Comparison of ENCODE assay signal across 10 cellular contexts in the genomic region with DNA sequence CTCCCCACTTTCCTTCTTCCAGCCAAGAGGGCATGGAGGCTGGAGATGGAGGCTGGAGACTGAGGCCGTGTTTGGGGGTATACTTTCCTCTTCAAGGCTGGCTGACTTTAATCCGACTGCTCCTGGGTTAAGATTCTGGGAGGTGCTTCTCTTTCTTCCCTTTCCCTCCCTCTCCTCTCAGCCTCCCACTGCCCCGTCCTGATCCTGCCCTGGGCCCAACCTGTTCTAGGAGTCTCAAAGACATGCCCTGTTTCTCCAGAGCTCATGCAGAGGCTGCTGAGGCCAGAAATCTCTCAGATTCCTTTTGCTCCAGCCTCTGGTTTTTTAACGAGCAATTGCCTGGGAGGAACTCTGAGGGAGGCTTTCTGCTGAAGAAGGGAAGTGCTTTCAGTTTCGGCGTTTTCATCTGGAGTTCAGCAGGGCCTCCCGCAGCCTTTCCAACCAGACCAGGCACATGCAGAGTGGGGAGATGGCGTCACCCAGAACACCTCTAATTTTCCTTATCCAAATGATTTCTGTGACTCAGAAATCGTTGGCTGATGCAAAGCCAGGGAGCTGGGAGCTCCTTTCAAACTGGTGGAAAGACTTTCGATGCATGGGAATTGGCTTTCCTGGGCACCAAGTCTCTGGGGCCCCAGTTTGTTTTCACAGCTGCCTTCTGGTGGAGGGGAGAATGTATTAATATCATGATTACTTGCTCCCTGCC. TPM values are rescaled to one million over a fixed set of nuclear protein-coding genes. Genes with fewer than 3 reads are reported as not detected.
DNase-seq lines count a peak whose midpoint lies in the region; ATAC-seq and TF ChIP-seq lines count a peak whose summit lies in the region.
"Had no signal": no experiment of that assay in that cellular context is flagged by ENCODE, and none has a peak within 500 bp of the region (broad histone marks: within the 10 kb centered on the region; RNA-seq: fewer than 3 reads in every experiment).

No MANE protein-coding gene starts in this region.

- no peak overlapping the region for H3K18ac ChIP-seq in H9 (ENCODE audit: insufficient read length, low read depth, low read length)

- H4K5ac ChIP-seq in H9 (ENCODE audit: insufficient read length, low read depth, low read length) = no peak overlapping the region

- peaks cover 6% of the 10 kb centered on the region for H3K9me3 Mint-ChIP-seq in natural killer cell treated with Interleukin-12 subunit alpha and Interleukin-12 subunit beta and Interleukin-15 and Interleukin-18, amount 100 ng/mL, for 72 hours
- H3K9me3 Mint-ChIP-seq in H9 = peaks cover 55 to 64% of the 10 kb centered on the region in 2 experiments

- H3K4me3 Mint-ChIP-seq in natural killer cell treated with Interleukin-12 subunit alpha and Interleukin-12 subunit beta and Interleukin-15 and Interleukin-18, amount 100 ng/mL, for 72 hours = peak overlapping the region; percentile 50
- no peak overlapping the region for H3K4me3 Mint-ChIP-seq in H9

- no peaks in the 10 kb centered on the region for H3K23me2 ChIP-seq in H9 (ENCODE audit: insufficient read length, low read depth, low read length, poor library complexity, severe bottlenecking)

- no peak overlapping the region for H2AK5ac ChIP-seq in H9 (ENCODE audit: insufficient read length, low read length)

- no peaks in the 10 kb centered on the region for H3K79me2 ChIP-seq in H9 (ENCODE audit: insufficient read depth, low read length)

- H3K27me3 ChIP-seq in H9 (ENCODE audit: insufficient read depth, low read length) = no peaks in the 10 kb centered on the region

- peaks cover 51 to 70% of the 10 kb centered on the region in 2 donors for H3K4me1 Mint-ChIP-seq in natural killer cell treated with Interleukin-12 subunit alpha and Interleukin-12 subunit beta and Interleukin-15 and Interleukin-18, amount 100 ng/mL, for 72 hours (ENCODE audit: low read depth in 2 of 2)
- peaks cover 14 to 21% of the 10 kb centered on the region in 2 experiments for H3K4me1 Mint-ChIP-seq in H9

- H3K36me3 Mint-ChIP-seq in natural killer cell treated with Interleukin-12 subunit alpha and Interleukin-12 subunit beta and Interleukin-15 and Interleukin-18, amount 100 ng/mL, for 72 hours = no peaks in the 10 kb centered on the region
- H3K36me3 Mint-ChIP-seq in H9 (ENCODE audit: insufficient read depth in 1 of 3, low read depth in 3 of 3) = no peaks in the 10 kb centered on the region; a peak in 2 of 7 replicates

- no peak overlapping the region for H3K56ac ChIP-seq in H9 (ENCODE audit: insufficient read length, low read depth, low read length)

- no peak overlapping the region for H4K91ac ChIP-seq in H9 (ENCODE audit: insufficient read length, low read depth, low read length)

- no peak overlapping the region for H3K14ac ChIP-seq in H9 (ENCODE audit: insufficient read depth, low read length)

- H2BK120ac ChIP-seq in H9 (ENCODE audit: low read depth, low read length, poor library complexity, severe bottlenecking) = no peak overlapping the region

- no peaks in the 10 kb centered on the region for H3K9me3 ChIP-seq in H9 (ENCODE audit: control insufficient read depth, low read depth, low read length)

- H4K8ac ChIP-seq in H9 (replicated peaks; ENCODE audit: insufficient read length, low read depth, low read length) = no peak overlapping the region

- no peak overlapping the region for H3K4ac ChIP-seq in H9 (ENCODE audit: low read depth, low read length)

- DNase-seq in GDM1 (lab: John Stamatoyannopoulos, UW) (peak; percentile 16), NCI-H2227 treated with DMSO at 0.1 percent for 48 hours (lab: John Stamatoyannopoulos, UW) (peak; percentile 21), dermis blood vessel endothelial cell (peak; percentile 41), HuH-7.5 (ENCODE audit: low spot score) (no peak), H9 (no peak), NCI-H2171 (lab: John Stamatoyannopoulos, UW) (no peak)
- no peak for DNase-seq in natural killer cell treated with Interleukin-12 subunit alpha and Interleukin-12 subunit beta and Interleukin-15 and Interleukin-18, amount 100 ng/mL, for 72 hours (ENCODE audit: low spot score)

- no peak for ATAC-seq in natural killer cell treated with Interleukin-12 subunit alpha and Interleukin-12 subunit beta and Interleukin-15 and Interleukin-18, amount 100 ng/mL, for 72 hours
- ATAC-seq in HG03378 (IDR thresholded peaks at IDR 0.05; ENCODE audit: unreplicated experiment) = no peak

- no peaks in the 10 kb centered on the region for H3K79me1 ChIP-seq in H9 (ENCODE audit: insufficient read depth, low read depth, low read length, poor library complexity, severe bottlenecking)

- no peak overlapping the region for H3K4me2 ChIP-seq in H9 (ENCODE audit: insufficient read depth, insufficient read length, low read length)

- H3T11ph ChIP-seq in H9 (ENCODE audit: low read length) = no peak overlapping the region

- H3K27ac ChIP-seq in H9 (ENCODE audit: insufficient read length, low read depth, low read length) = no peak overlapping the region

- H4K20me1 ChIP-seq in H9 (ENCODE audit: control insufficient read depth, insufficient read depth, insufficient read length) = no peaks in the 10 kb centered on the region

- peaks cover 0 to 26% of the 10 kb centered on the region in 2 donors for H3K27me3 Mint-ChIP-seq in natural killer cell treated with Interleukin-12 subunit alpha and Interleukin-12 subunit beta and Interleukin-15 and Interleukin-18, amount 100 ng/mL, for 72 hours
- no peaks in the 10 kb centered on the region for H3K27me3 Mint-ChIP-seq in H9 (ENCODE audit: low read depth)

- H2BK20ac ChIP-seq in H9 (ENCODE audit: low read depth, low read length, poor library complexity, severe bottlenecking) = no peak overlapping the region

- no peak overlapping the region for H2AFZ ChIP-seq in H9 (ENCODE audit: low read length)

- no peak for TF ChIP-seq CTCF in H9 (conservative IDR thresholded peaks at IDR 0.05)

- H3K23ac ChIP-seq in H9 (ENCODE audit: insufficient read length, low read depth, low read length) = no peak overlapping the region

- H3K4me1 ChIP-seq in H9 (ENCODE audit: insufficient read depth, low read length) = no peaks in the 10 kb centered on the region; the same call in 1 of the 2 replicates

- no peak overlapping the region for H2BK12ac ChIP-seq in H9 (ENCODE audit: insufficient read length, low read depth, low read length)

- H2BK5ac ChIP-seq in H9 (ENCODE audit: insufficient read length, low read length) = no peak overlapping the region

- H2BK15ac ChIP-seq in H9 (ENCODE audit: low read depth, low read length) = no peak overlapping the region

- H3K9ac ChIP-seq in H9 (ENCODE audit: extremely low read depth, insufficient read length, low read length) = no peak overlapping the region

- no CpG with 5 or more reads among the region's 10 CpGs for WGBS in H9 (ENCODE audit: extremely low coverage, insufficient read length, low lambda C conversion rate)

- peak overlapping the region; percentile 69 to 80 for H3K27ac Mint-ChIP-seq in natural killer cell treated with Interleukin-12 subunit alpha and Interleukin-12 subunit beta and Interleukin-15 and Interleukin-18, amount 100 ng/mL, for 72 hours
- H3K27ac Mint-ChIP-seq in H9 = no peak overlapping the region; a peak in 1 of 7 replicates

RNA-seq across cellular contexts. Expression of gene FAM9C, which starts 34.5 kb away (rescaled TPM):
- total RNA-seq in dermis blood vessel endothelial cell (0.05 TPM in 1 of 2 replicates, not detected in the other), H9 (2021) (0.09 TPM in 1 of 2 replicates, not detected in the other)
- total RNA-seq in natural killer cell treated with Interleukin-12 subunit alpha and Interleukin-12 subunit beta and Interleukin-15 and Interleukin-18, amount 100 ng/mL, for 72 hours = not detected
- total RNA-seq: NCI-H460, pulmonary artery endothelial cell had no signal

Comparison
In these comparisons a context has a peak if more than half of its experiments do, and no peak if none do; other contexts are left out.
1. DNase-seq: peak in GDM1 (single experiment), NCI-H2227 treated with DMSO at 0.1 percent for 48 hours (single experiment) and dermis blood vessel endothelial cell (single experiment); none in natural killer cell treated with Interleukin-12 subunit alpha and Interleukin-12 subunit beta and Interleukin-15 and Interleukin-18, amount 100 ng/mL, for 72 hours (single experiment), HuH-7.5 (single experiment), H9 (single experiment) and NCI-H2171 (single experiment).
2. H3K27ac Mint-ChIP-seq: peak in natural killer cell treated with Interleukin-12 subunit alpha and Interleukin-12 subunit beta and Interleukin-15 and Interleukin-18, amount 100 ng/mL, for 72 hours (2 of 2); none in H9 (0 of 3).